In genomic region chr11:36141595-36141994, GRCh38 we compare ENCODE assay signal across 28 cellular contexts.
DNase-seq lines count a peak whose midpoint lies in the region; ATAC-seq and TF ChIP-seq lines count a peak whose summit lies in the region.
"Had no signal": no experiment of that assay in that cellular context is flagged by ENCODE, and none has a peak within 500 bp of the region (broad histone marks: within the 10 kb centered on the region; RNA-seq: fewer than 3 reads in every experiment).

No MANE protein-coding gene starts in this region.

- peaks cover 3 to 8% of the 10 kb centered on the region in 2 experiments; a peak in 2 of 5 replicates for H3K9me3 Mint-ChIP-seq in H9
- no peaks in the 10 kb centered on the region for H3K9me3 Mint-ChIP-seq in activated naive CD8-positive, alpha-beta T cell treated with anti-CD3 and anti-CD28 coated beads for 36 hours
- H3K9me3 Mint-ChIP-seq: stimulated activated naive CD8-positive, alpha-beta T cell treated with anti-CD3 and anti-CD28 coated beads, Interleukin-15, Interleukin-2, amounts not matched to agents 100 ng/mL and 50 ng/mL, for 24 hours had no signal

- no peak overlapping the region for H3K23ac ChIP-seq in H9 (ENCODE audit: insufficient read length, low read depth, low read length)

- no peaks in the 10 kb centered on the region for H3K23me2 ChIP-seq in H9 (ENCODE audit: insufficient read length, low read depth, low read length, poor library complexity, severe bottlenecking)

- H3K27me3 ChIP-seq in H9 (ENCODE audit: insufficient read depth, low read length): no peaks in the 10 kb centered on the region
- H3K27me3 ChIP-seq: neutrophil, testis had no signal

- H3K4me2 ChIP-seq in H9 (ENCODE audit: insufficient read depth, insufficient read length, low read length): no peak overlapping the region

- peaks cover 15% of the 10 kb centered on the region; the same call in 1 of the 2 replicates for H3K4me1 ChIP-seq in H9 (ENCODE audit: insufficient read depth, low read length)
- H3K4me1 ChIP-seq: testis had no signal

- H3K79me2 ChIP-seq in H9 (ENCODE audit: insufficient read depth, low read length): no peaks in the 10 kb centered on the region

- H3K56ac ChIP-seq in H9 (ENCODE audit: insufficient read length, low read depth, low read length): no peak overlapping the region

- peak overlapping the region; percentile 38 to 44 (median 43); a peak in 4 of 7 replicates for H3K27ac Mint-ChIP-seq in H9
- H3K27ac Mint-ChIP-seq in activated naive CD8-positive, alpha-beta T cell treated with anti-CD3 and anti-CD28 coated beads for 36 hours: no peak overlapping the region
- H3K27ac Mint-ChIP-seq: activated naive CD4-positive, alpha-beta T cell treated with anti-CD3 and anti-CD28 coated beads, Interleukin-2, amount 50 U/mL, for 72 hours; memory B cell; stimulated activated naive CD8-positive, alpha-beta T cell treated with anti-CD3 and anti-CD28 coated beads, Interleukin-15, Interleukin-2, amounts not matched to agents 100 ng/mL and 50 ng/mL, for 24 hours had no signal

- H3K4me3 Mint-ChIP-seq in H9: no peak overlapping the region
- no peak overlapping the region for H3K4me3 Mint-ChIP-seq in activated naive CD8-positive, alpha-beta T cell treated with anti-CD3 and anti-CD28 coated beads for 36 hours
- H3K4me3 Mint-ChIP-seq: memory B cell; stimulated activated naive CD8-positive, alpha-beta T cell treated with anti-CD3 and anti-CD28 coated beads, Interleukin-15, Interleukin-2, amounts not matched to agents 100 ng/mL and 50 ng/mL, for 24 hours had no signal

- no peak overlapping the region for H3K4ac ChIP-seq in H9 (ENCODE audit: low read depth, low read length)

- no peak overlapping the region for H2AFZ ChIP-seq in H9 (ENCODE audit: low read length)

- H3K36me3 Mint-ChIP-seq in H9 (ENCODE audit: insufficient read depth in 1 of 3, low read depth in 3 of 3): peaks cover 6 to 10% (median 7%) of the 10 kb centered on the region in 3 experiments; a peak in 6 of 7 replicates
- no peaks in the 10 kb centered on the region for H3K36me3 Mint-ChIP-seq in activated naive CD8-positive, alpha-beta T cell treated with anti-CD3 and anti-CD28 coated beads for 36 hours
- H3K36me3 Mint-ChIP-seq: activated naive CD4-positive, alpha-beta T cell treated with anti-CD3 and anti-CD28 coated beads, Interleukin-2, amount 50 U/mL, for 72 hours; memory B cell had no signal

- DNase-seq in DMS153 treated with DMSO at 0.1 percent for 48 hours (lab: John Stamatoyannopoulos, UW; ENCODE audit: unreplicated experiment) (peak; percentile 37), H9 (no peak), NCI-H69 (lab: John Stamatoyannopoulos, UW) (peak; percentile 26), islet precursor cell (peak; percentile 44), posterior vena cava (ENCODE audit: low spot score) (no peak)
- no peak for DNase-seq in activated naive CD8-positive, alpha-beta T cell treated with anti-CD3 and anti-CD28 coated beads for 36 hours
- no peak for DNase-seq in activated CD4-positive, alpha-beta T cell treated with anti-CD3 and anti-CD28 coated beads, Interleukin-2, amount 50 U/mL, for 4 hours
- DNase-seq: activated CD4-positive, alpha-beta T cell treated with anti-CD3 and anti-CD28 coated beads for 4 hours; Caco-2; DND-41; GF-D8; GOT3; hippocampal formation; left colon; NCI-H1436 treated with DMSO at 0.1 percent for 48 hours; NCI-H2171 treated with DMSO at 0.1 percent for 48 hours; NCI-H526 treated with DMSO at 0.1 percent for 48 hours; posterior cingulate gyrus; SIG-M5; stimulated activated CD8-positive, alpha-beta memory T cell treated with anti-CD3 and anti-CD28 coated beads, Interleukin-4, amount 100 ng/mL, for 48 hours; testis had no signal

- no peak overlapping the region for H2BK15ac ChIP-seq in H9 (ENCODE audit: low read depth, low read length)

- H3K27ac ChIP-seq in H9 (ENCODE audit: insufficient read length, low read depth, low read length): no peak overlapping the region
- H3K27ac ChIP-seq: C4-2B, neutrophil, testis had no signal

- ATAC-seq in GM18519 (IDR thresholded peaks at IDR 0.05; ENCODE audit: low FRiP score, unreplicated experiment): no peak
- ATAC-seq: activated naive CD4-positive, alpha-beta T cell treated with anti-CD3 and anti-CD28 coated beads, Interleukin-2, amount 50 U/mL, for 72 hours; left colon; sciatic nerve had no signal

- H2AK5ac ChIP-seq in H9 (ENCODE audit: insufficient read length, low read length): no peak overlapping the region

- no peak overlapping the region for H2BK20ac ChIP-seq in H9 (ENCODE audit: low read depth, low read length, poor library complexity, severe bottlenecking)

- H2BK5ac ChIP-seq in H9 (ENCODE audit: insufficient read length, low read length): no peak overlapping the region

- no peak for TF ChIP-seq CTCF in H9 (conservative IDR thresholded peaks at IDR 0.05)

- no peaks in the 10 kb centered on the region for H3K27me3 Mint-ChIP-seq in H9 (ENCODE audit: low read depth)
- H3K27me3 Mint-ChIP-seq in activated naive CD8-positive, alpha-beta T cell treated with anti-CD3 and anti-CD28 coated beads for 36 hours: no peaks in the 10 kb centered on the region

- H3K9ac ChIP-seq in H9 (ENCODE audit: extremely low read depth, insufficient read length, low read length): no peak overlapping the region

- WGBS in H9 (ENCODE audit: extremely low coverage, insufficient read length, low lambda C conversion rate): no CpG with 5 or more reads among the region's 5 CpGs

- no peak overlapping the region for H4K8ac ChIP-seq in H9 (replicated peaks; ENCODE audit: insufficient read length, low read depth, low read length)

- H4K91ac ChIP-seq in H9 (ENCODE audit: insufficient read length, low read depth, low read length): no peak overlapping the region

- no peak overlapping the region for H4K5ac ChIP-seq in H9 (ENCODE audit: insufficient read length, low read depth, low read length)

- H2BK120ac ChIP-seq in H9 (ENCODE audit: low read depth, low read length, poor library complexity, severe bottlenecking): no peak overlapping the region

- no peaks in the 10 kb centered on the region for H3K79me1 ChIP-seq in H9 (ENCODE audit: insufficient read depth, low read depth, low read length, poor library complexity, severe bottlenecking)

- no peak overlapping the region for H3K18ac ChIP-seq in H9 (ENCODE audit: insufficient read length, low read depth, low read length)

- no peak overlapping the region for H3T11ph ChIP-seq in H9 (ENCODE audit: low read length)

- H3K14ac ChIP-seq in H9 (ENCODE audit: insufficient read depth, low read length): no peak overlapping the region

- no peaks in the 10 kb centered on the region for H3K9me3 ChIP-seq in H9 (ENCODE audit: control insufficient read depth, low read depth, low read length)
- H3K9me3 ChIP-seq: Caco-2, neutrophil, testis had no signal

- intact Hi-C loops in posterior vena cava (cut with DNase I): no loop called here

- H4K20me1 ChIP-seq in H9 (ENCODE audit: control insufficient read depth, insufficient read depth, insufficient read length): no peaks in the 10 kb centered on the region

- no peak overlapping the region for H2BK12ac ChIP-seq in H9 (ENCODE audit: insufficient read length, low read depth, low read length)

- peaks cover 27 to 33% of the 10 kb centered on the region in 2 experiments for H3K4me1 Mint-ChIP-seq in H9
- no peaks in the 10 kb centered on the region for H3K4me1 Mint-ChIP-seq in activated naive CD8-positive, alpha-beta T cell treated with anti-CD3 and anti-CD28 coated beads for 36 hours
- H3K4me1 Mint-ChIP-seq: memory B cell had no signal

Comparison
In these comparisons a context has a peak if more than half of its experiments do, and no peak if none do; other contexts are left out.
1. DNase-seq: peak in DMS153 treated with DMSO at 0.1 percent for 48 hours (single experiment), NCI-H69 (single experiment) and islet precursor cell (single experiment); none in H9 (single experiment), activated naive CD8-positive, alpha-beta T cell treated with anti-CD3 and anti-CD28 coated beads for 36 hours (single experiment), activated CD4-positive, alpha-beta T cell treated with anti-CD3 and anti-CD28 coated beads, Interleukin-2, amount 50 U/mL, for 4 hours (0 of 2) and posterior vena cava (single experiment).